20 cellular contexts compared by ENCODE assay signal in genomic region chr12:82805812-82806497, GRCh38.
DNase-seq lines count a peak whose midpoint lies in the region; ATAC-seq and TF ChIP-seq lines count a peak whose summit lies in the region.
"Had no signal": no experiment of that assay in that cellular context is flagged by ENCODE, and none has a peak within 500 bp of the region (broad histone marks: within the 10 kb centered on the region; RNA-seq: fewer than 3 reads in every experiment).

No MANE protein-coding gene starts in this region.

- no peak overlapping the region for H2AFZ ChIP-seq in GM23248

- DNase-seq in GM23248 (peak; percentile 72), brain microvascular endothelial cell (peak; percentile 5), foreskin melanocyte (peak; percentile 49), erythroblast (lab: John Stamatoyannopoulos, UW) (no peak), G401 (ENCODE audit: low spot score) (no peak)
- DNase-seq in activated CD8-positive, alpha-beta memory T cell treated with anti-CD3 and anti-CD28 coated beads, Interleukin-2, amount 10 ng/mL, durations not matched to agents 7 days and 5 days = no peak
- DNase-seq: activated CD4-positive, alpha-beta T cell treated with anti-CD3 and anti-CD28 coated beads for 4 hours; colonic mucosa; DND-41; NCI-H1092 treated with DMSO at 0.1 percent for 48 hours; NCI-H2029; NCI-H2227 treated with DMSO at 0.1 percent for 48 hours; OCI-M1; testis had no signal

- H3K9me3 Mint-ChIP-seq in activated CD8-positive, alpha-beta memory T cell treated with anti-CD3 and anti-CD28 coated beads, Interleukin-2, amount 10 ng/mL, durations not matched to agents 7 days and 5 days (ENCODE audit: low read depth) = no peaks in the 10 kb centered on the region
- H3K9me3 Mint-ChIP-seq: brain; nephron; T-helper 1 cell treated with Interleukin-12 subunit alpha and Interleukin-12 subunit beta and Interleukin-4 antibody, amounts not matched to agents 30 μg/mL and 1 μg/mL, for 36 hours had no signal

- no peaks in the 10 kb centered on the region for H4K20me1 ChIP-seq in GM23248 (ENCODE audit: insufficient read depth)

- TF ChIP-seq CTCF in brain microvascular endothelial cell (IDR thresholded peaks at IDR 0.05; ENCODE audit: low read depth, low read length, missing control alignments) = no peak

- ATAC-seq in activated CD8-positive, alpha-beta memory T cell treated with anti-CD3 and anti-CD28 coated beads, Interleukin-2, amount 10 ng/mL, durations not matched to agents 7 days and 5 days = no peak

- H3K4me1 ChIP-seq in GM23248 (ENCODE audit: insufficient read depth) (0 out of 2 replicates have a peak, but pooled peaks cover 6% of the 10 kb centered on the region), urinary bladder (ENCODE audit: insufficient read depth) (no peaks in the 10 kb centered on the region)
- H3K4me1 ChIP-seq: colonic mucosa, testis had no signal

- no peaks in the 10 kb centered on the region for H3K4me1 Mint-ChIP-seq in activated CD8-positive, alpha-beta memory T cell treated with anti-CD3 and anti-CD28 coated beads, Interleukin-2, amount 10 ng/mL, durations not matched to agents 7 days and 5 days
- H3K4me1 Mint-ChIP-seq: B cell, nephron had no signal

- TF ChIP-seq POLR2A in erythroblast (IDR thresholded peaks at IDR 0.05; ENCODE audit: low read length) = no peak

- no peak overlapping the region for H3K9ac ChIP-seq in GM23248

- H3K27ac ChIP-seq in GM23248 = no peak overlapping the region
- H3K27ac ChIP-seq in brain microvascular endothelial cell = no peak overlapping the region
- peak overlapping the region; percentile 67 for H3K27ac ChIP-seq in urinary bladder (ENCODE audit: low read depth)
- H3K27ac ChIP-seq: colonic mucosa, testis had no signal

- no peak overlapping the region for H3K4me3 Mint-ChIP-seq in activated CD8-positive, alpha-beta memory T cell treated with anti-CD3 and anti-CD28 coated beads, Interleukin-2, amount 10 ng/mL, durations not matched to agents 7 days and 5 days
- H3K4me3 Mint-ChIP-seq: activated naive CD8-positive, alpha-beta T cell; B cell; brain; nephron; T-helper 1 cell treated with Interleukin-12 subunit alpha and Interleukin-12 subunit beta and Interleukin-4 antibody, amounts not matched to agents 30 μg/mL and 1 μg/mL, for 36 hours had no signal

- no peak overlapping the region for H3K4me2 ChIP-seq in GM23248 (ENCODE audit: unreplicated experiment)

- H3K27me3 ChIP-seq in GM23248 (replicated peaks; ENCODE audit: insufficient read depth) (no peaks in the 10 kb centered on the region), brain microvascular endothelial cell (replicated peaks) (no peaks in the 10 kb centered on the region)
- H3K27me3 ChIP-seq: colonic mucosa, testis had no signal

- CTCF ChIA-PET in activated CD8-positive, alpha-beta memory T cell treated with anti-CD3 and anti-CD28 coated beads, Interleukin-2, amount 10 ng/mL, durations not matched to agents 7 days and 5 days (lab: Charles Lee) = no interaction called here

- WGBS in GM23248 (ENCODE audit: low coverage in 1 of 2, low lambda C conversion rate in 2 of 2, missing lambda C conversion rate in 2 of 2), 2 experiments = 81 to 83% methylated on average over 4 of the region's 4 CpGs
- 89% methylated on average over 4 of the region's 4 CpGs for WGBS in urinary bladder

- H3K4me3 ChIP-seq in GM23248 (no peak overlapping the region), brain microvascular endothelial cell (ENCODE audit: low read depth, low read length) (no peak overlapping the region), urinary bladder (ENCODE audit: low read depth, low read length) (no peak overlapping the region)
- H3K4me3 ChIP-seq: colonic mucosa, testis had no signal

- no peaks in the 10 kb centered on the region for H3K79me2 ChIP-seq in GM23248 (ENCODE audit: insufficient read depth)

- no peaks in the 10 kb centered on the region for H3K36me3 Mint-ChIP-seq in activated CD8-positive, alpha-beta memory T cell treated with anti-CD3 and anti-CD28 coated beads, Interleukin-2, amount 10 ng/mL, durations not matched to agents 7 days and 5 days
- H3K36me3 Mint-ChIP-seq: activated naive CD8-positive, alpha-beta T cell had no signal

- H3K9me2 ChIP-seq in GM23248 (ENCODE audit: insufficient read depth) = no peaks in the 10 kb centered on the region

- H3K27ac Mint-ChIP-seq in activated CD8-positive, alpha-beta memory T cell treated with anti-CD3 and anti-CD28 coated beads, Interleukin-2, amount 10 ng/mL, durations not matched to agents 7 days and 5 days = no peak overlapping the region
- H3K27ac Mint-ChIP-seq: activated naive CD8-positive, alpha-beta T cell; B cell; nephron; T-helper 1 cell treated with Interleukin-12 subunit alpha and Interleukin-12 subunit beta and Interleukin-4 antibody, amounts not matched to agents 30 μg/mL and 1 μg/mL, for 36 hours had no signal

- H3F3A ChIP-seq in GM23248 (ENCODE audit: insufficient read depth) = no peaks in the 10 kb centered on the region

- in situ Hi-C loops in GM23248 (cut with MboI) (no loop called here), brain microvascular endothelial cell (cut with HindIII; ENCODE audit: low pct_ligation_motif_present, low sequenced_read_pairs) (no loop called here), G401 (cut with HindIII; ENCODE audit: low sequenced_read_pairs) (no loop called here)

- H3K36me3 ChIP-seq in GM23248 (ENCODE audit: low read depth) = no peaks in the 10 kb centered on the region
- no peaks in the 10 kb centered on the region for H3K36me3 ChIP-seq in brain microvascular endothelial cell (replicated peaks)
- H3K36me3 ChIP-seq in urinary bladder (ENCODE audit: insufficient read depth) = no peaks in the 10 kb centered on the region
- H3K36me3 ChIP-seq: colonic mucosa had no signal

- no peaks in the 10 kb centered on the region for H3K27me3 Mint-ChIP-seq in activated CD8-positive, alpha-beta memory T cell treated with anti-CD3 and anti-CD28 coated beads, Interleukin-2, amount 10 ng/mL, durations not matched to agents 7 days and 5 days
- H3K27me3 Mint-ChIP-seq: activated naive CD8-positive, alpha-beta T cell; B cell; brain had no signal

- no peaks in the 10 kb centered on the region for H3K9me3 ChIP-seq in GM23248 (ENCODE audit: low read depth)
- H3K9me3 ChIP-seq: colonic mucosa, testis had no signal

Comparison
In these comparisons a context has a peak if more than half of its experiments do, and no peak if none do; other contexts are left out.
1. DNase-seq: peak in GM23248 (single experiment), brain microvascular endothelial cell (single experiment) and foreskin melanocyte (single experiment); none in erythroblast (0 of 2), activated CD8-positive, alpha-beta memory T cell treated with anti-CD3 and anti-CD28 coated beads, Interleukin-2, amount 10 ng/mL, durations not matched to agents 7 days and 5 days (single experiment) and G401 (single experiment).